13 cellular contexts compared by ENCODE assay signal in the genomic region with DNA sequence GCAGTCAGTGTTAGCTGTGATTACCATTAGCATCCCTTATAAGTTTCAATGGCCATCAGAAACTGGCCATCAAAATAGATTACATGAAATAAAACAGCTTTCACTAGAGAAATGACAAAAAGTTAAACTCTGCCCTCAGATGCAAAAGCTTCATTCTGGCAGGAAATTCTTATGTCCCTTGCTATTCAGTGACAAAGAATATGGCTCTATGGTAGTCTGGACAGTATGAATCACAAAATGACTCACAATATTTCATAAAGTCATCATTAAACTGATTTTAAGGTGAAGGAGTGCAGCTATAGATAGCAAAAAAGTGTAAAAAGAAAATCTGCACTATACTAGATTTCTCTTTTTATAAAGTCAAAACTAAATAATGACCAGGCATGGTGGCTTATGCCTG. TPM values are rescaled to one million over a fixed set of nuclear protein-coding genes. Genes with fewer than 3 reads are reported as not detected.
DNase-seq lines count a peak whose midpoint lies in the region; ATAC-seq, FAIRE-seq and TF ChIP-seq lines count a peak whose summit lies in the region.
"Had no signal": no experiment of that assay in that cellular context is flagged by ENCODE, and none has a peak within 500 bp of the region (broad histone marks: within the 10 kb centered on the region; RNA-seq: fewer than 3 reads in every experiment).

No MANE protein-coding gene starts in this region.

- H3K9me3 Mint-ChIP-seq in progenitor cell of endocrine pancreas (ENCODE audit: low read depth), result no peaks in the 10 kb centered on the region

- TF ChIP-seq CTCF in keratinocyte (optimal IDR thresholded peaks at IDR 0.05 in 1 of 3, IDR thresholded peaks at IDR 0.05 in 1 of 3, conservative IDR thresholded peaks at IDR 0.05 in 1 of 3; ENCODE audit: extremely low read depth in 1 of 3, insufficient read depth in 2 of 3, low read length in 3 of 3) (no peak), progenitor cell of endocrine pancreas (IDR thresholded peaks at IDR 0.05; ENCODE audit: unreplicated experiment) (no peak)

- no peak overlapping the region for H3K4me2 ChIP-seq in keratinocyte (ENCODE audit: control insufficient read depth, extremely low read depth, insufficient read depth, low read depth, low read length)
- H3K4me2 ChIP-seq: BLaER1 treated with 17β-estradiol and CSF1 and Interleukin-3, amounts not matched to agents 10 nM and 100 nM had no signal

- dilution Hi-C loops in keratinocyte (cut with MboI; ENCODE audit: extremely low pct_ligation_motif_present, low sequenced_read_pairs), result no loop called here

- no peaks in the 10 kb centered on the region for H3K27me3 ChIP-seq in keratinocyte (ENCODE audit: control insufficient read depth, extremely low read depth, insufficient read depth, low read length)
- H3K27me3 ChIP-seq: BLaER1 treated with 17β-estradiol and CSF1 and Interleukin-3, amounts not matched to agents 10 nM and 100 nM had no signal

- H3K4me3 Mint-ChIP-seq in T-helper 17 cell (no peak overlapping the region), progenitor cell of endocrine pancreas (ENCODE audit: low read depth) (no peak overlapping the region)

- no peaks in the 10 kb centered on the region for H4K20me1 ChIP-seq in keratinocyte (ENCODE audit: control insufficient read depth, extremely low read depth, insufficient read depth, low read length)
- H4K20me1 ChIP-seq: BLaER1 treated with 17β-estradiol and CSF1 and Interleukin-3, amounts not matched to agents 10 nM and 100 nM had no signal

- H2AFZ ChIP-seq in keratinocyte (ENCODE audit: control insufficient read depth, low read length), result no peak overlapping the region

- H3K9ac ChIP-seq in keratinocyte (ENCODE audit: control insufficient read depth, extremely low read depth, insufficient read depth, low read length), result no peak overlapping the region
- H3K9ac ChIP-seq: BLaER1 treated with 17β-estradiol and CSF1 and Interleukin-3, amounts not matched to agents 10 nM and 100 nM had no signal

- H3K27ac ChIP-seq in keratinocyte (ENCODE audit: control insufficient read depth, insufficient read depth, low read length), result peak overlapping the region; percentile 8
- H3K27ac ChIP-seq: BLaER1 treated with 17β-estradiol and CSF1 and Interleukin-3, amounts not matched to agents 10 nM and 100 nM; prostate gland had no signal

- H3K9me3 ChIP-seq in T-helper 17 cell (ENCODE audit: control insufficient read depth, low read length, poor library complexity, severe bottlenecking) (no peaks in the 10 kb centered on the region), keratinocyte (ENCODE audit: control insufficient read depth, low read depth, low read length) (no peaks in the 10 kb centered on the region)
- H3K9me3 ChIP-seq: BLaER1 treated with 17β-estradiol and CSF1 and Interleukin-3, amounts not matched to agents 10 nM and 100 nM; prostate gland had no signal

- FAIRE-seq in keratinocyte (lab: Jason Lieb, UNC), result no peak

- ATAC-seq in GM18868 (IDR thresholded peaks at IDR 0.05; ENCODE audit: unreplicated experiment), result peak; percentile 11
- peak; percentile 16 for ATAC-seq in HG02884 (IDR thresholded peaks at IDR 0.05; ENCODE audit: unreplicated experiment)
- no peak for ATAC-seq in T-helper 17 cell

- H3K9me1 ChIP-seq in keratinocyte (ENCODE audit: control insufficient read depth, extremely low read depth, insufficient read depth, low read length), result no peaks in the 10 kb centered on the region

- no peaks in the 10 kb centered on the region for H3K27me3 Mint-ChIP-seq in T-helper 17 cell
- no peaks in the 10 kb centered on the region for H3K27me3 Mint-ChIP-seq in progenitor cell of endocrine pancreas

- H3K36me3 Mint-ChIP-seq in T-helper 17 cell (ENCODE audit: low read depth), result peaks cover 15% of the 10 kb centered on the region
- peaks cover 4% of the 10 kb centered on the region for H3K36me3 Mint-ChIP-seq in progenitor cell of endocrine pancreas (ENCODE audit: insufficient read depth)

- peaks cover 0 to 3% of the 10 kb centered on the region in 2 experiments for H3K36me3 ChIP-seq in keratinocyte (ENCODE audit: control insufficient read depth in 2 of 2, extremely low read depth in 1 of 2, insufficient read depth in 2 of 2, low read length in 2 of 2)
- H3K36me3 ChIP-seq: prostate gland had no signal

- H3K4me3 ChIP-seq in keratinocyte (ENCODE audit: control insufficient read depth in 2 of 3, extremely low read depth in 1 of 3, insufficient read depth in 2 of 3, low read depth in 1 of 3, low read length in 3 of 3), result no peak overlapping the region
- H3K4me3 ChIP-seq: BLaER1 treated with 17β-estradiol and CSF1 and Interleukin-3, amounts not matched to agents 10 nM and 100 nM; prostate gland had no signal

- no peaks in the 10 kb centered on the region for H3K79me2 ChIP-seq in keratinocyte (ENCODE audit: control insufficient read depth, insufficient read depth, low read length)

- no peak for DNase-seq in T-helper 17 cell
- no peak for DNase-seq in keratinocyte (ENCODE audit: low read depth, low spot score)
- no peak for DNase-seq in stimulated activated naive CD4-positive, alpha-beta T cell treated with Interleukin-2 at 50 U/mL for 16 hours (lab: John Stamatoyannopoulos, UW)
- DNase-seq in NCI-H82 treated with DMSO at 0.1 percent for 48 hours (lab: John Stamatoyannopoulos, UW; ENCODE audit: unreplicated experiment), result no peak
- no peak for DNase-seq in progenitor cell of endocrine pancreas (ENCODE audit: low spot score, unreplicated experiment)
- DNase-seq in mucosa of gallbladder (ENCODE audit: low spot score), result no peak
- DNase-seq: DMS79 treated with DMSO at 0.1 percent for 48 hours, NCI-H1930, NCI-H526 treated with DMSO at 0.1 percent for 48 hours had no signal

- H3K27ac Mint-ChIP-seq in T-helper 17 cell, result peak overlapping the region; percentile 39
- no peak overlapping the region for H3K27ac Mint-ChIP-seq in progenitor cell of endocrine pancreas

- H3K4me1 ChIP-seq in keratinocyte (ENCODE audit: control insufficient read depth, extremely low read depth, insufficient read depth, low read length), result peaks cover 19% of the 10 kb centered on the region
- H3K4me1 ChIP-seq: prostate gland had no signal

- H3K4me1 Mint-ChIP-seq in T-helper 17 cell (no peaks in the 10 kb centered on the region), progenitor cell of endocrine pancreas (ENCODE audit: low read depth) (peaks cover 5% of the 10 kb centered on the region)

RNA-seq across cellular contexts. Expression of a gene that starts 43.4 kb away (rescaled TPM):
- 10 to 100 TPM; 22.2 to 36.9 TPM for total RNA-seq in T-helper 17 cell
- 6.2 to 9.8 TPM (median 8.5 TPM) in 3 replicates for polyA plus RNA-seq in keratinocyte
- 7.5 TPM for polyA plus RNA-seq in keratinocyte (2011; ENCODE audit: low read depth)
- polyA plus RNA-seq in keratinocyte (2011; cell fraction: cytosol; rRNA removed), result 4.2 and 7.3 TPM in 2 replicates
- polyA plus RNA-seq in keratinocyte (2011; cell fraction: nucleus; rRNA removed), result 15.0 and 17.5 TPM in 2 replicates
- polyA plus RNA-seq in keratinocyte (2012; ENCODE audit: low replicate concordance), result 4.4 and 6.2 TPM in 2 replicates
- polyA minus RNA-seq in keratinocyte, result 1.7 to 10.3 TPM (median 6.3 TPM) in 3 replicates
- 3.6 TPM for polyA minus RNA-seq in keratinocyte (2011; cell fraction: cytosol; rRNA and poly(A)+ RNA removed)
- 8.7 and 16.1 TPM in 2 replicates for polyA minus RNA-seq in keratinocyte (2011; cell fraction: nucleus; rRNA and poly(A)+ RNA removed)
- total RNA-seq in progenitor cell of endocrine pancreas, result 16.6 and 17.3 TPM in 2 replicates
- 13.5 TPM for total RNA-seq in mucosa of gallbladder

RNA-seq across cellular contexts. Expression of a gene that starts 51.3 kb away (rescaled TPM):
- 10 to 100 TPM; 13.1 to 24.3 TPM for total RNA-seq in T-helper 17 cell
- polyA plus RNA-seq in keratinocyte, result 4.7 to 10.4 TPM (median 6.3 TPM) in 3 replicates
- polyA plus RNA-seq in keratinocyte (2011; ENCODE audit: low read depth), result 11.3 TPM
- 2.9 and 6.7 TPM in 2 replicates for polyA plus RNA-seq in keratinocyte (2011; cell fraction: cytosol; rRNA removed)
- polyA plus RNA-seq in keratinocyte (2011; cell fraction: nucleus; rRNA removed), result 7.4 and 11.3 TPM in 2 replicates
- 5.0 and 16.3 TPM in 2 replicates for polyA plus RNA-seq in keratinocyte (2012; ENCODE audit: low replicate concordance)
- 1.0 to 12.4 TPM (median 5.9 TPM) in 3 replicates for polyA minus RNA-seq in keratinocyte
- polyA minus RNA-seq in keratinocyte (2011; cell fraction: cytosol; rRNA and poly(A)+ RNA removed), result 5.9 TPM
- 8.4 and 14.4 TPM in 2 replicates for polyA minus RNA-seq in keratinocyte (2011; cell fraction: nucleus; rRNA and poly(A)+ RNA removed)
- total RNA-seq in progenitor cell of endocrine pancreas, result 52.7 and 54.2 TPM in 2 replicates
- total RNA-seq in mucosa of gallbladder, result 15.0 TPM
